ENCODE assay signal across 19 cellular contexts in genomic region chr11:126791991-126792390, GRCh38.
"Had no signal": no experiment of that assay in that cellular context is flagged by ENCODE, and none has a peak within 500 bp of the region (broad histone marks: within the 10 kb centered on the region; RNA-seq: fewer than 3 reads in every experiment).

No MANE protein-coding gene starts in this region.

- H3K79me2 ChIP-seq: hepatocyte had no signal

- DNase-seq: dermis blood vessel endothelial cell; foreskin melanocyte; head of caudate nucleus; kidney; naive thymus-derived CD4-positive, alpha-beta T cell; nephron progenitor cell; psoas muscle; spleen; stimulated activated CD4-positive, alpha-beta T cell treated with anti-CD3 and anti-CD28 coated beads, Interleukin-15, amount 100 ng/mL, for 24 hours; stimulated activated CD4-positive, alpha-beta T cell treated with anti-CD3 and anti-CD28 coated beads, Interleukin-1b, Interleukin-23, amount 100 ng/mL, for 48 hours; stimulated activated CD4-positive, alpha-beta T cell treated with anti-CD3 and anti-CD28 coated beads, Interleukin-4, amount 100 ng/mL, for 24 hours; testis; upper lobe of right lung had no signal

- H3K36me3 Mint-ChIP-seq: naive thymus-derived CD4-positive, alpha-beta T cell; stimulated activated memory B cell treated with anti-CD40 and anti-IgM and Interleukin-4, amounts not matched to agents 10 μg/mL and 1 μg/mL and 100 μg/mL, for 72 hours had no signal

- H3K27me3 ChIP-seq: neutrophil, spleen, testis, upper lobe of right lung, vagina had no signal

- H3K9me3 ChIP-seq: neutrophil, psoas muscle, spleen, testis, tibial nerve, upper lobe of right lung, vagina had no signal

- H3K4me3 ChIP-seq: hepatocyte, psoas muscle, spleen, testis, tibial nerve, upper lobe of right lung, vagina had no signal

- H3K4me1 Mint-ChIP-seq: naive thymus-derived CD4-positive, alpha-beta T cell; stimulated activated memory B cell treated with anti-CD40 and anti-IgM and Interleukin-4, amounts not matched to agents 10 μg/mL and 1 μg/mL and 100 μg/mL, for 72 hours had no signal

- H3K27ac Mint-ChIP-seq: naive thymus-derived CD4-positive, alpha-beta T cell; stimulated activated memory B cell treated with anti-CD40 and anti-IgM and Interleukin-4, amounts not matched to agents 10 μg/mL and 1 μg/mL and 100 μg/mL, for 72 hours; stimulated activated naive CD8-positive, alpha-beta T cell treated with anti-CD3 and anti-CD28 coated beads, Interleukin-15, Interleukin-2, amounts not matched to agents 100 ng/mL and 50 ng/mL, for 24 hours had no signal

- H3K4me2 ChIP-seq: hepatocyte had no signal

- H2AFZ ChIP-seq: hepatocyte had no signal

- H3K27me3 Mint-ChIP-seq: stimulated activated memory B cell treated with anti-CD40 and anti-IgM and Interleukin-4, amounts not matched to agents 10 μg/mL and 1 μg/mL and 100 μg/mL, for 72 hours; stimulated activated naive CD8-positive, alpha-beta T cell treated with anti-CD3 and anti-CD28 coated beads, Interleukin-15, Interleukin-2, amounts not matched to agents 100 ng/mL and 50 ng/mL, for 24 hours had no signal

- H3K27ac ChIP-seq: hepatocyte, neutrophil, psoas muscle, spleen, testis, tibial nerve, upper lobe of right lung, vagina had no signal

- H3K4me3 Mint-ChIP-seq: naive thymus-derived CD4-positive, alpha-beta T cell; nephron progenitor cell; stimulated activated memory B cell treated with anti-CD40 and anti-IgM and Interleukin-4, amounts not matched to agents 10 μg/mL and 1 μg/mL and 100 μg/mL, for 72 hours; stimulated activated naive CD8-positive, alpha-beta T cell treated with anti-CD3 and anti-CD28 coated beads, Interleukin-15, Interleukin-2, amounts not matched to agents 100 ng/mL and 50 ng/mL, for 24 hours had no signal

- H3K9me3 Mint-ChIP-seq: nephron progenitor cell; stimulated activated memory B cell treated with anti-CD40 and anti-IgM and Interleukin-4, amounts not matched to agents 10 μg/mL and 1 μg/mL and 100 μg/mL, for 72 hours had no signal

- FAIRE-seq: kidney had no signal

- H3K4me1 ChIP-seq: psoas muscle, testis, upper lobe of right lung, vagina had no signal
